ENCODE assay signal across 8 cellular contexts in the genomic region with DNA sequence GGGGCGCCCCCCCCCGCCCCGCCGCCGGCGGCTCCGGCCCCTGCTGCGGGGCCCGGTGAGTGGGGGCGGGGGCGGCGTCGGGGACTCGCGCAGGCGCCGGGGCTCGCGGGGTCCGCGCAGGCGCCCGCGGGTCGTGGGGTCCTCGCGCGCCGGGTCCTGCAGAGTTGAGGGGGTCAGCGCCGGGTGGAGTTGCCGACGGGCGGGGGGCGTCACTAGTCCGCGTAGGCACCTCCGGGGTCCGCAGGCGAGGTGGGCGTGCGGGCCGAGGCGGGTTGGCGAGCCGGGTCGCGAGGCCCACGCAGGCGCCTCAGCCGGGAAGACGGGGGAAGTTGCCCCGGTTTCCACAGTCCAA. TPM values are rescaled to one million over a fixed set of nuclear protein-coding genes. Genes with fewer than 3 reads are reported as not detected.
DNase-seq lines count a peak whose midpoint lies in the region; ATAC-seq and TF ChIP-seq lines count a peak whose summit lies in the region.

No MANE protein-coding gene starts in this region.

- TF ChIP-seq CTCF in sigmoid colon (IDR thresholded peaks at IDR 0.05), result no peak

- no peaks in the 10 kb centered on the region for H3K27me3 ChIP-seq in sigmoid colon

- H3K27ac ChIP-seq in sigmoid colon, result peak overlapping the region; percentile 85 to 91 (median 89)

- TF ChIP-seq POLR2A in sigmoid colon (IDR thresholded peaks at IDR 0.05), result no peak

- DNase-seq in AG08396 (ENCODE audit: low spot score) (peak; percentile 72), head of caudate nucleus (peak in 24 of 42 donors; percentile 31 to 70 (median 50)), sigmoid colon (no peak), A172 (ENCODE audit: low spot score) (no peak), NCI-H187 (lab: John Stamatoyannopoulos, UW) (no peak)
- peak; percentile 60 to 65 for DNase-seq in activated T-cell treated with anti-CD3 and anti-CD28 coated beads, Interleukin-2, amount 50 U/mL, for 72 hours

- no peak for TF ChIP-seq EP300 in sigmoid colon (IDR thresholded peaks at IDR 0.05)

- ATAC-seq in GM19452 (IDR thresholded peaks at IDR 0.05; ENCODE audit: unreplicated experiment) (peak; percentile 1), HG03565 (IDR thresholded peaks at IDR 0.05; ENCODE audit: unreplicated experiment) (peak; percentile 0)
- peak; percentile 13 to 21 for ATAC-seq in activated T-cell treated with anti-CD3 and anti-CD28 coated beads, Interleukin-2, amount 50 U/mL, for 72 hours (replicated peaks in 1 of 2)

- no peaks in the 10 kb centered on the region for H3K9me3 Mint-ChIP-seq in activated T-cell treated with anti-CD3 and anti-CD28 coated beads, Interleukin-2, amount 50 U/mL, for 72 hours

- no peaks in the 10 kb centered on the region for H3K27me3 Mint-ChIP-seq in activated T-cell treated with anti-CD3 and anti-CD28 coated beads, Interleukin-2, amount 50 U/mL, for 72 hours (ENCODE audit: low read depth)

- peaks cover 46% of the 10 kb centered on the region for H3K4me1 Mint-ChIP-seq in activated T-cell treated with anti-CD3 and anti-CD28 coated beads, Interleukin-2, amount 50 U/mL, for 72 hours (ENCODE audit: low read depth)

- 1% methylated on average over 53 of the region's 53 CpGs for WGBS in sigmoid colon, 2 donors

- H3K9me3 ChIP-seq in sigmoid colon, result no peaks in the 10 kb centered on the region

- H3K4me1 ChIP-seq in sigmoid colon, result peaks cover 4 to 57% (median 47%) of the 10 kb centered on the region in 4 donors

- H3K4me3 ChIP-seq in sigmoid colon, result peak overlapping the region; percentile 88 to 99 (median 96)

- intact Hi-C loops in head of caudate nucleus (cut with DNase I) (no loop called here), sigmoid colon (cut with DNase I) (no loop called here)

- peaks cover 0 to 10% (median 0%) of the 10 kb centered on the region in 4 donors for H3K36me3 ChIP-seq in sigmoid colon

- peak overlapping the region; percentile 82 to 98 for H3K4me3 Mint-ChIP-seq in activated T-cell treated with anti-CD3 and anti-CD28 coated beads, Interleukin-2, amount 50 U/mL, for 72 hours

- no peak overlapping the region for H3K27ac Mint-ChIP-seq in activated T-cell treated with anti-CD3 and anti-CD28 coated beads, Interleukin-2, amount 50 U/mL, for 72 hours

- H3K36me3 Mint-ChIP-seq in activated T-cell treated with anti-CD3 and anti-CD28 coated beads, Interleukin-2, amount 50 U/mL, for 72 hours (ENCODE audit: insufficient read depth in 2 of 2), result peaks cover 18 to 26% of the 10 kb centered on the region in 2 donors

RNA-seq across cellular contexts. Expression of gene PPP6R1, which starts 0.4 kb away (rescaled TPM):
- 100 to 1,000 TPM; 177 to 202 TPM for total RNA-seq in activated T-cell treated with anti-CD3 and anti-CD28 coated beads, Interleukin-2, amount 50 U/mL, for 72 hours
- 10 to 100 TPM; 17.1 to 46.8 (median 24.9) TPM for total RNA-seq in sigmoid colon
- polyA plus RNA-seq in sigmoid colon, result 10 to 100 TPM; 19.8 to 78.1 (median 22.9) TPM
- 73.6 and 80.1 TPM in 2 replicates for total RNA-seq in A172 (2014; rRNA removed; shearing (Covaris generic))

RNA-seq across cellular contexts. Expression of gene HSPBP1, which starts 21.5 kb away (rescaled TPM):
- total RNA-seq in activated T-cell treated with anti-CD3 and anti-CD28 coated beads, Interleukin-2, amount 50 U/mL, for 72 hours, result 10 to 100 TPM; 23.9 to 31.1 TPM
- 10 to 100 TPM; 19.7 to 30.5 (median 23.8) TPM for total RNA-seq in sigmoid colon
- polyA plus RNA-seq in sigmoid colon, result 10 to 100 TPM; 31.8 to 62.7 (median 32.4) TPM
- 88.0 and 108 TPM in 2 replicates for total RNA-seq in A172 (2014; rRNA removed; shearing (Covaris generic))

RNA-seq across cellular contexts. Expression of gene BRSK1, which starts 25.3 kb away (rescaled TPM):
- 10 to 100 TPM; 13.0 to 19.6 TPM for total RNA-seq in activated T-cell treated with anti-CD3 and anti-CD28 coated beads, Interleukin-2, amount 50 U/mL, for 72 hours
- total RNA-seq in sigmoid colon, result 10 to 100 TPM in 2 of 4 donors, 1 to 10 TPM in 2; 3.9 to 20.6 (median 10.8) TPM
- 1 to 10 TPM in 2 of 3 donors, not detected in 1; 2.9 to 4.2 TPM for polyA plus RNA-seq in sigmoid colon
- total RNA-seq in A172 (2014; rRNA removed; shearing (Covaris generic)), result 11.6 and 12.8 TPM in 2 replicates

RNA-seq across cellular contexts. Expression of gene TMEM86B, which starts 29.9 kb away (rescaled TPM):
- total RNA-seq in activated T-cell treated with anti-CD3 and anti-CD28 coated beads, Interleukin-2, amount 50 U/mL, for 72 hours, result 10 to 100 TPM in 1 of 2 donors, 1 to 10 TPM in 1; 8.5 to 12.8 TPM
- total RNA-seq in sigmoid colon, result 1 to 10 TPM; 1.1 to 3.6 (median 1.8) TPM
- polyA plus RNA-seq in sigmoid colon, result 1 to 10 TPM in 2 of 3 donors, under 1 TPM in 1; 0.69 to 7.9 (median 1.8) TPM
- total RNA-seq in A172 (2014; rRNA removed; shearing (Covaris generic)), result 1.6 and 3.4 TPM in 2 replicates

RNA-seq across cellular contexts. Expression of gene PTPRH, which starts 49.2 kb away (rescaled TPM):
- total RNA-seq in activated T-cell treated with anti-CD3 and anti-CD28 coated beads, Interleukin-2, amount 50 U/mL, for 72 hours, result not detected
- total RNA-seq in sigmoid colon, result 1 to 10 TPM in 3 of 4 donors, under 1 TPM in 1; 0.95 to 4.3 (median 2.0) TPM
- 10 to 100 TPM; 31.2 to 61.3 (median 33.3) TPM for polyA plus RNA-seq in sigmoid colon
- total RNA-seq in A172 (2014; rRNA removed; shearing (Covaris generic)), result 12.3 and 18.4 TPM in 2 replicates

Comparison
In these comparisons a context has a peak if more than half of its experiments do, and no peak if none do; other contexts are left out.
1. DNase-seq: peak in AG08396 (single experiment), activated T-cell treated with anti-CD3 and anti-CD28 coated beads, Interleukin-2, amount 50 U/mL, for 72 hours (2 of 2) and head of caudate nucleus (24 of 42); none in sigmoid colon (single experiment), A172 (single experiment) and NCI-H187 (0 of 2).
2. Peak in every context shown above with its lines, with median percentiles within 50 percentile points of each other: ATAC-seq.